In the genomic region with DNA sequence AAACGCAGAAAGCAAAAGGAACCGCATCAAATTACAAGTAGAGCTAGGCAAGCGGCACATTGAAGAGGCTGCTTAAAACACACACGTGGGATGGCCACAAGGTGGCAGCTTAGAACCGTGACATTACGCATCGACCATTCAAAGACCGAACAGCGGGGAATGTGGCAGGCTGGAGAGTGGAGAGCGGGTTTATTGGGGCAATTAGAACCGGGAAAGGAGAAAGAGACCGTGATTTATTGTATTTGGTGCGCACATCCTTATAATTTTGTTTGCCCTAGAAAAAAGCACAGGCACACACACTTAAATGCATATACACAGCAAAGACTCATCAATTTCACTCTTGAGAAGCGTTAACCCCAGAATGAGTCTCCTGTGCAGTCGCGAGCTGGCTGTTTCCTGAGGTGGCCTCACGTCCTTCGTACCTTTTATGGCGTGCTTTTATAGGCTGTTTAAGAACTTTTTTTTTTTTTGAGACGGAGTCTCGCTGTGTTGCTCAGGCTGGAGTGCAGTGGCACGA, we compare ENCODE assay signal across 8 cellular contexts. TPM values are rescaled to one million over a fixed set of nuclear protein-coding genes. Genes with fewer than 3 reads are reported as not detected.
DNase-seq lines count a peak whose midpoint lies in the region; ATAC-seq and TF ChIP-seq lines count a peak whose summit lies in the region.

No MANE protein-coding gene starts in this region.

- H3K4me1 Mint-ChIP-seq in activated naive CD8-positive, alpha-beta T cell (ENCODE audit: low read depth), result peaks cover 3% of the 10 kb centered on the region
- peaks cover 2% of the 10 kb centered on the region for H3K4me1 Mint-ChIP-seq in progenitor cell of endocrine pancreas (ENCODE audit: low read depth)

- no peak overlapping the region for H3K27ac Mint-ChIP-seq in activated naive CD8-positive, alpha-beta T cell
- no peak overlapping the region for H3K27ac Mint-ChIP-seq in progenitor cell of endocrine pancreas

- ATAC-seq in HG02678 (IDR thresholded peaks at IDR 0.05; ENCODE audit: unreplicated experiment), result peak; percentile 95
- peak; percentile 100 for ATAC-seq in SK-N-SH treated with all-trans-retinoic acid at 6 μM for 48 hours

- DNase-seq in NCI-H1092 (lab: John Stamatoyannopoulos, UW) (peak; percentile 96), head of caudate nucleus (peak; percentile 66 to 93 (median 85)), progenitor cell of endocrine pancreas (ENCODE audit: low spot score, unreplicated experiment) (peak; percentile 60), ureter (ENCODE audit: low spot score) (peak; percentile 84)

- no peaks in the 10 kb centered on the region for H3K36me3 Mint-ChIP-seq in activated naive CD8-positive, alpha-beta T cell
- no peaks in the 10 kb centered on the region for H3K36me3 Mint-ChIP-seq in progenitor cell of endocrine pancreas (ENCODE audit: insufficient read depth)

- peak overlapping the region; percentile 80 for H3K4me3 Mint-ChIP-seq in activated naive CD8-positive, alpha-beta T cell
- peak overlapping the region; percentile 23 for H3K4me3 Mint-ChIP-seq in progenitor cell of endocrine pancreas (ENCODE audit: low read depth)

- H3K9me3 Mint-ChIP-seq in activated naive CD8-positive, alpha-beta T cell (ENCODE audit: low read depth), result no peaks in the 10 kb centered on the region
- H3K9me3 Mint-ChIP-seq in progenitor cell of endocrine pancreas (ENCODE audit: low read depth), result no peaks in the 10 kb centered on the region

- TF ChIP-seq CTCF in GM12873 (IDR thresholded peaks at IDR 0.05; ENCODE audit: insufficient read depth, low read depth, low read length, missing control alignments) (peak; percentile 90), progenitor cell of endocrine pancreas (IDR thresholded peaks at IDR 0.05; ENCODE audit: unreplicated experiment) (peak; percentile 90)

- intact Hi-C loops in head of caudate nucleus (cut with DNase I), result loop anchor here (2.0 kb wide), 1 partner anchor 393 kb away; no protein-coding TSS in a partner anchor

- peaks cover 3% of the 10 kb centered on the region for H3K27me3 Mint-ChIP-seq in activated naive CD8-positive, alpha-beta T cell
- peaks cover 7% of the 10 kb centered on the region for H3K27me3 Mint-ChIP-seq in progenitor cell of endocrine pancreas

TF ChIP-seq in SK-N-SH treated with all-trans-retinoic acid at 6 μM for 48 hours, 23 proteins besides CTCF, POLR2A, EP300 and RAD21:
- TF ChIP-seq CSDC2 (CRISPR knock-in tag; IDR thresholded peaks at IDR 0.05) (no peak), SNAI2 (CRISPR knock-in tag; IDR thresholded peaks at IDR 0.05) (no peak), ZNF8 (CRISPR knock-in tag; IDR thresholded peaks at IDR 0.05) (no peak), BACH2 (CRISPR knock-in tag; IDR thresholded peaks at IDR 0.05; ENCODE audit: borderline replicate concordance) (no peak), ISL1 (CRISPR knock-in tag; IDR thresholded peaks at IDR 0.05) (no peak), ZNF565 (CRISPR knock-in tag; conservative IDR thresholded peaks at IDR 0.05; ENCODE audit: low read depth) (no peak), ESRRG (CRISPR knock-in tag; IDR thresholded peaks at IDR 0.05) (no peak), GLIS3 (CRISPR knock-in tag; IDR thresholded peaks at IDR 0.05) (no peak), TOX (CRISPR knock-in tag; IDR thresholded peaks at IDR 0.05; ENCODE audit: borderline replicate concordance) (no peak), ZFP3 (CRISPR knock-in tag; IDR thresholded peaks at IDR 0.05) (no peak)
- TF ChIP-seq, protein P1, sequence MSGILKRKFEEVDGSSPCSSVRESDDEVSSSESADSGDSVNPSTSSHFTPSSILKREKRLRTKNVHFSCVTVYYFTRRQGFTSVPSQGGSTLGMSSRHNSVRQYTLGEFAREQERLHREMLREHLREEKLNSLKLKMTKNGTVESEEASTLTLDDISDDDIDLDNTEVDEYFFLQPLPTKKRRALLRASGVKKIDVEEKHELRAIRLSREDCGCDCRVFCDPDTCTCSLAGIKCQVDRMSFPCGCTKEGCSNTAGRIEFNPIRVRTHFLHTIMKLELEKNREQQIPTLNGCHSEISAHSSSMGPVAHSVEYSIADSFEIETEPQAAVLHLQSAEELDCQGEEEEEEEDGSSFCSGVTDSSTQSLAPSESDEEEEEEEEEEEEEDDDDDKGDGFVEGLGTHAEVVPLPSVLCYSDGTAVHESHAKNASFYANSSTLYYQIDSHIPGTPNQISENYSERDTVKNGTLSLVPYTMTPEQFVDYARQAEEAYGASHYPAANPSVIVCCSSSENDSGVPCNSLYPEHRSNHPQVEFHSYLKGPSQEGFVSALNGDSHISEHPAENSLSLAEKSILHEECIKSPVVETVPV (CRISPR knock-in tag; IDR thresholded peaks at IDR 0.05), result no peak
- TF ChIP-seq, protein P2, sequence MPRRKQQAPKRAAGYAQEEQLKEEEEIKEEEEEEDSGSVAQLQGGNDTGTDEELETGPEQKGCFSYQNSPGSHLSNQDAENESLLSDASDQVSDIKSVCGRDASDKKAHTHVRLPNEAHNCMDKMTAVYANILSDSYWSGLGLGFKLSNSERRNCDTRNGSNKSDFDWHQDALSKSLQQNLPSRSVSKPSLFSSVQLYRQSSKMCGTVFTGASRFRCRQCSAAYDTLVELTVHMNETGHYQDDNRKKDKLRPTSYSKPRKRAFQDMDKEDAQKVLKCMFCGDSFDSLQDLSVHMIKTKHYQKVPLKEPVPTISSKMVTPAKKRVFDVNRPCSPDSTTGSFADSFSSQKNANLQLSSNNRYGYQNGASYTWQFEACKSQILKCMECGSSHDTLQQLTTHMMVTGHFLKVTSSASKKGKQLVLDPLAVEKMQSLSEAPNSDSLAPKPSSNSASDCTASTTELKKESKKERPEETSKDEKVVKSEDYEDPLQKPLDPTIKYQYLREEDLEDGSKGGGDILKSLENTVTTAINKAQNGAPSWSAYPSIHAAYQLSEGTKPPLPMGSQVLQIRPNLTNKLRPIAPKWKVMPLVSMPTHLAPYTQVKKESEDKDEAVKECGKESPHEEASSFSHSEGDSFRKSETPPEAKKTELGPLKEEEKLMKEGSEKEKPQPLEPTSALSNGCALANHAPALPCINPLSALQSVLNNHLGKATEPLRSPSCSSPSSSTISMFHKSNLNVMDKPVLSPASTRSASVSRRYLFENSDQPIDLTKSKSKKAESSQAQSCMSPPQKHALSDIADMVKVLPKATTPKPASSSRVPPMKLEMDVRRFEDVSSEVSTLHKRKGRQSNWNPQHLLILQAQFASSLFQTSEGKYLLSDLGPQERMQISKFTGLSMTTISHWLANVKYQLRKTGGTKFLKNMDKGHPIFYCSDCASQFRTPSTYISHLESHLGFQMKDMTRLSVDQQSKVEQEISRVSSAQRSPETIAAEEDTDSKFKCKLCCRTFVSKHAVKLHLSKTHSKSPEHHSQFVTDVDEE (CRISPR knock-in tag; IDR thresholded peaks at IDR 0.05), result no peak

RNA-seq across cellular contexts. Expression of a gene that starts 31.7 kb away (rescaled TPM):
- total RNA-seq in progenitor cell of endocrine pancreas (not detected in 2 replicates), ureter (not detected)

Comparison
In these comparisons a context has a peak if more than half of its experiments do, and no peak if none do; other contexts are left out.
1. Peak in every context shown above with its lines: DNase-seq and ATAC-seq.